Comparison of ENCODE assay signal across 8 cellular contexts in the genomic region with DNA sequence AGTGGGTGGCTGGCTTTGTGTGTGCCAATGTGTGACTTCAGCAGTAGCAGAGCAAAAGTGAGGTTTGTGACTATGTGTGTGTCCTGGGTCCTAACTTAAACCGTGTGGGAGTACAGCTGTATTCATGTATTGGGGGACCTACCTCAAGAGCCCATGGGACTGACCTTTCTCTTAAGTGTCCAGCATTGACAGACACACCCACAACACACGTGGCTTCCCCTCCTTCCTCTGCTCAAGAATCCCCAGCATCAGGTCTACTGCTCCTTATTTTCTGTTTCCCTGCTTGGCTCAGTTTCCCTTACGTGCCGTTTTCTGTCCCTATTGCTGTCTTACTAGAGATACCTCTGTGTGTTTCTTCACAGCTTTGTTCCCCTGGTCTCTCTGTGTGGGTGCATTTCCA. TPM values are rescaled to one million over a fixed set of nuclear protein-coding genes. Genes with fewer than 3 reads are reported as not detected.
DNase-seq lines count a peak whose midpoint lies in the region; ATAC-seq, FAIRE-seq and TF ChIP-seq lines count a peak whose summit lies in the region.
"Had no signal": no experiment of that assay in that cellular context is flagged by ENCODE, and none has a peak within 500 bp of the region (broad histone marks: within the 10 kb centered on the region; RNA-seq: fewer than 3 reads in every experiment).

No MANE protein-coding gene starts in this region.

- FAIRE-seq in astrocyte (lab: Jason Lieb, UNC), result no peak

- H4K20me1 ChIP-seq in astrocyte (ENCODE audit: insufficient read depth, low read length), result no peaks in the 10 kb centered on the region

- intact Hi-C loops in left colon (cut with DNase I, micrococcal nuclease), result no loop called here

- ATAC-seq in left colon, result peak; percentile 9
- no peak for ATAC-seq in GM19035 (IDR thresholded peaks at IDR 0.05; ENCODE audit: unreplicated experiment)

- H3K27me3 ChIP-seq in HUES6 (ENCODE audit: control insufficient read depth, insufficient read depth, low read length) (no peaks in the 10 kb centered on the region), astrocyte (ENCODE audit: insufficient read depth, low read length) (no peaks in the 10 kb centered on the region)

- peaks cover 36% of the 10 kb centered on the region for H3K4me1 Mint-ChIP-seq in astrocyte (ENCODE audit: low read depth, unreplicated experiment)

- TF ChIP-seq CTCF in astrocyte (IDR thresholded peaks at IDR 0.05; ENCODE audit: insufficient read depth, low read depth, low read length), result no peak

- no peak overlapping the region for H3K9ac ChIP-seq in HUES6 (ENCODE audit: low read length)
- H3K9ac ChIP-seq in astrocyte (ENCODE audit: low read length), result peak overlapping the region; percentile 60

- DNase-seq in astrocyte (ENCODE audit: low read depth) (no peak), left colon (no peak), superior temporal gyrus (ENCODE audit: extremely low spot score) (peak; percentile 30), EL (no peak), NCI-H2081 (lab: John Stamatoyannopoulos, UW) (no peak)

- H3K4me2 ChIP-seq in astrocyte (ENCODE audit: low read length), result peak overlapping the region; percentile 86

- no peak overlapping the region for H3K27ac ChIP-seq in HUES6 (ENCODE audit: low read depth, low read length)
- no peak overlapping the region for H3K27ac ChIP-seq in astrocyte (ENCODE audit: low read depth, low read length)
- H3K27ac ChIP-seq: neutrophil had no signal

- H3K27me3 Mint-ChIP-seq in astrocyte (ENCODE audit: low read depth, unreplicated experiment), result peaks cover 5% of the 10 kb centered on the region

- no peaks in the 10 kb centered on the region for H3K9me3 Mint-ChIP-seq in astrocyte (ENCODE audit: unreplicated experiment)

- H3K27ac Mint-ChIP-seq in astrocyte (ENCODE audit: unreplicated experiment), result peak overlapping the region; percentile 90

- peaks cover 2% of the 10 kb centered on the region for H3K79me2 ChIP-seq in astrocyte (ENCODE audit: insufficient read depth, low read length)

- peaks cover 20% of the 10 kb centered on the region for H3K36me3 ChIP-seq in HUES6 (ENCODE audit: control insufficient read depth, insufficient read depth, low read length)
- no peaks in the 10 kb centered on the region for H3K36me3 ChIP-seq in astrocyte (ENCODE audit: insufficient read depth, low read length)

- H3K4me3 ChIP-seq in HUES6 (ENCODE audit: low read depth, low read length), result peak overlapping the region; percentile 47
- peak overlapping the region; percentile 49 for H3K4me3 ChIP-seq in astrocyte (ENCODE audit: insufficient read depth, low read depth, low read length)

- H3K4me3 Mint-ChIP-seq in astrocyte (ENCODE audit: unreplicated experiment), result peak overlapping the region; percentile 87

- H3K9me3 ChIP-seq in HUES6 (ENCODE audit: control insufficient read depth, insufficient read depth, low read depth, low read length), result no peaks in the 10 kb centered on the region
- no peaks in the 10 kb centered on the region for H3K9me3 ChIP-seq in astrocyte (ENCODE audit: insufficient read depth, low read depth, low read length)
- H3K9me3 ChIP-seq: neutrophil had no signal

- peaks cover 9% of the 10 kb centered on the region for H3K36me3 Mint-ChIP-seq in astrocyte (ENCODE audit: low read depth, unreplicated experiment)

- H3K4me1 ChIP-seq in HUES6 (ENCODE audit: control insufficient read depth, insufficient read depth, low read length) (peaks cover 35% of the 10 kb centered on the region), astrocyte (ENCODE audit: insufficient read depth, low read length) (peaks cover 27% of the 10 kb centered on the region)

- no peak overlapping the region for H2AFZ ChIP-seq in astrocyte (ENCODE audit: low read depth, low read length)

RNA-seq across cellular contexts. Expression of a gene that starts 0.6 kb away (rescaled TPM):
- total RNA-seq in astrocyte (22.2 and 28.0 TPM in 2 replicates), left colon (10 to 100 TPM; 18.6 to 22.4 TPM)

RNA-seq across cellular contexts. Expression of a gene that starts 6.1 kb away (rescaled TPM):
- 30.7 and 33.1 TPM in 2 replicates for total RNA-seq in astrocyte
- total RNA-seq in left colon, result 10 to 100 TPM; 49.6 to 50.5 TPM

RNA-seq across cellular contexts. Expression of a gene that starts 9.8 kb away (rescaled TPM):
- total RNA-seq in astrocyte (0.52 TPM in 1 of 2 replicates, not detected in the other), left colon (not detected)

RNA-seq across cellular contexts. Expression of a gene that starts 15.0 kb away (rescaled TPM):
- 73.2 and 81.3 TPM in 2 replicates for total RNA-seq in astrocyte
- total RNA-seq in left colon, result 10 to 100 TPM; 47.7 to 58.4 TPM

RNA-seq across cellular contexts. Expression of a gene that starts 23.7 kb away (rescaled TPM):
- total RNA-seq in astrocyte (0.16 and 0.19 TPM in 2 replicates), left colon (not detected)
